In the genomic region with DNA sequence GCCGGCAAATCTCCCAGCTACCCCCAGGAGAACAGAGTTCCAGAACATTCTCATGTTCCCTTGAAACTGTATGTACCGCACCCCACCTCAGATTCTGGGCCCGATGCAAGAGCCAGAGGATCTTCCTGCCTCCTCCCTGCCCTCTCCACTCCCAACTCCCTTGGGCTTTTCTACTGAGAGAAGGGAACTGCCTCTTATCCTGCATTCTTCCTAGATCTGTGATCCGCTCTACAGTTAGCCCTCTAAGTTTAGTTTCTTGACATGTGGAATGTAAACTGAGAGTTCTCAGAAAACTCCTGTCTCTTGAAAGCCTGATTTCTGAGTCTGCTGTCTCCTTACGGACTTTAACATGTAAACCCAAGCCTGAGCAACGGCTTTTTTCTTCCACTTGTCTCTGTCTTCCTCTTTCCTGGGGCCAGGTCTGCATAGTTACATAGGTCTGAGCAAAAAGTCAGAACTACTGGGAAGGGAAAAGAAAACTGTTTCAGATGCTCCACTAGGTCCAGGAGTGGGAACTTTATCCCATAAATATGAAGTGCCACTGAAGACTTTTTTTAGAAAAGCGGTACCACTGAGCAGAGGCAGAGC, we compare ENCODE assay signal across 1 cellular context.
TF ChIP-seq lines count a peak whose summit lies in the region.

No MANE protein-coding gene starts in this region.

TF ChIP-seq in H1, 55 proteins besides CTCF, POLR2A, EP300 and RAD21:
- TF ChIP-seq EGR1 (IDR thresholded peaks at IDR 0.05; ENCODE audit: borderline replicate concordance, low read depth, low read length) (no peak), SAP30 (IDR thresholded peaks at IDR 0.05; ENCODE audit: insufficient read depth, insufficient replicate concordance, low read length) (no peak), MAFK (IDR thresholded peaks at IDR 0.05; ENCODE audit: low read depth, low read length) (no peak), KDM5A (IDR thresholded peaks at IDR 0.05; ENCODE audit: low read length) (no peak), TAF7 (optimal IDR thresholded peaks at IDR 0.05; ENCODE audit: borderline replicate concordance, low read depth, low read length) (no peak), KDM4A (IDR thresholded peaks at IDR 0.05; ENCODE audit: low read depth, low read length, severe bottlenecking) (no peak), GTF2F1 (IDR thresholded peaks at IDR 0.05; ENCODE audit: borderline replicate concordance, low read depth, low read length) (no peak)
